Comparison of ENCODE assay signal across 8 cellular contexts in genomic region chrX:18354369-18355329, GRCh38. TPM values are rescaled to one million over a fixed set of nuclear protein-coding genes. Genes with fewer than 3 reads are reported as not detected.
DNase-seq lines count a peak whose midpoint lies in the region; ATAC-seq and TF ChIP-seq lines count a peak whose summit lies in the region.

Gene SCML2 (minus strand): TSS chrX:18354688. CDS start chrX:18334071, 20,617 bp downstream.

- DNase-seq in GM12864 (ENCODE audit: low read depth): no peak
- peak; percentile 30 for DNase-seq in NCI-H2171 (lab: John Stamatoyannopoulos, UW)
- DNase-seq in activated T-cell treated with anti-CD3 and anti-CD28 coated beads for 4 hours: peak; percentile 18
- no peak for DNase-seq in NOMO-1 treated with DMSO at 0.1 percent for 48 hours (lab: John Stamatoyannopoulos, UW; ENCODE audit: unreplicated experiment)

- H3K36me3 ChIP-seq in esophagus (ENCODE audit: control insufficient read depth in 2 of 2, insufficient read depth in 2 of 2, low read length in 1 of 2) (no peaks in the 10 kb centered on the region), muscle layer of colon (ENCODE audit: insufficient read depth, low read length) (no peaks in the 10 kb centered on the region), subcutaneous abdominal adipose tissue (ENCODE audit: control insufficient read depth in 5 of 5, insufficient read depth in 5 of 5, low read length in 5 of 5) (no peaks in the 10 kb centered on the region)

- no peak within 1 kb of the TSS for H3K9ac ChIP-seq in muscle layer of colon (ENCODE audit: low read length)
- peak within 1 kb of the TSS in 2 of 5 donors; percentile 30 to 62 for H3K9ac ChIP-seq in subcutaneous abdominal adipose tissue (ENCODE audit: low read length in 5 of 5)

- H3K27me3 ChIP-seq in esophagus (ENCODE audit: control insufficient read depth in 1 of 2, insufficient read depth in 2 of 2, low read length in 2 of 2) (no peaks in the 10 kb centered on the region), muscle layer of colon (ENCODE audit: control insufficient read depth in 1 of 2, insufficient read depth in 2 of 2, low read length in 2 of 2) (no peaks in the 10 kb centered on the region), subcutaneous abdominal adipose tissue (ENCODE audit: control insufficient read depth in 5 of 5, insufficient read depth in 4 of 5, low read length in 5 of 5) (peaks cover 0 to 9% (median 0%) of the 10 kb centered on the region in 5 donors)

- H3K27ac ChIP-seq in esophagus (ENCODE audit: low read depth in 2 of 2, low read length in 1 of 2) (peak within 1 kb of the TSS in 1 of 2 donors; percentile 26), muscle layer of colon (ENCODE audit: low read depth, low read length) (peak within 1 kb of the TSS; percentile 56), subcutaneous abdominal adipose tissue (ENCODE audit: low read depth, low read length) (no peak within 1 kb of the TSS)

- TF ChIP-seq CTCF in GM12864 (IDR thresholded peaks at IDR 0.05; ENCODE audit: low read depth, low read length, missing control alignments): no peak

- 2 to 27% methylated on average over 83 to 96 of the region's 96 CpGs for WGBS in esophagus, 2 donors

- ATAC-seq in HG02763 (IDR thresholded peaks at IDR 0.05; ENCODE audit: unreplicated experiment): no peak

- H3K4me3 ChIP-seq in GM12864 (ENCODE audit: low read depth, low read length) (peak within 1 kb of the TSS; percentile 48), esophagus (ENCODE audit: low read depth in 1 of 2, low read length in 2 of 2) (peak within 1 kb of the TSS; percentile 55 to 68), muscle layer of colon (ENCODE audit: low read depth in 1 of 2, low read length in 2 of 2) (peak within 1 kb of the TSS; percentile 33 to 64), subcutaneous abdominal adipose tissue (ENCODE audit: low read depth in 1 of 5, low read length in 5 of 5) (peak within 1 kb of the TSS; percentile 63 to 72 (median 66))

- H3K9me3 ChIP-seq in esophagus (ENCODE audit: control insufficient read depth in 2 of 2, insufficient read depth in 1 of 2, low read depth in 1 of 2, low read length in 1 of 2) (no peaks in the 10 kb centered on the region), muscle layer of colon (ENCODE audit: low read length) (no peaks in the 10 kb centered on the region), subcutaneous abdominal adipose tissue (ENCODE audit: control insufficient read depth in 5 of 5, low read length in 5 of 5) (no peaks in the 10 kb centered on the region)

- H3K4me1 ChIP-seq in esophagus (ENCODE audit: control insufficient read depth in 2 of 2, insufficient read depth in 2 of 2, low read length in 1 of 2) (no peaks in the 10 kb centered on the region), muscle layer of colon (ENCODE audit: insufficient read depth, low read length) (no peaks in the 10 kb centered on the region), subcutaneous abdominal adipose tissue (ENCODE audit: control insufficient read depth in 5 of 5, insufficient read depth in 5 of 5, low read length in 5 of 5) (peaks cover 0 to 13% (median 9%) of the 10 kb centered on the region in 5 donors)

RNA-seq across cellular contexts. Expression of gene SCML2, which starts in this region (rescaled TPM):
- 1 to 10 TPM; 1.0 to 1.6 TPM for polyA plus RNA-seq in esophagus

Comparison
In these comparisons a context has a peak if more than half of its experiments do, and no peak if none do; other contexts are left out.
1. DNase-seq: peak in NCI-H2171 (single experiment) and activated T-cell treated with anti-CD3 and anti-CD28 coated beads for 4 hours (single experiment); none in GM12864 (single experiment) and NOMO-1 treated with DMSO at 0.1 percent for 48 hours (single experiment).
2. Peak in every context shown above with its lines, with median percentiles within 50 percentile points of each other: H3K4me3 ChIP-seq.